Comparison of ENCODE assay signal across 24 cellular contexts in genomic region chr16:372584-372983, GRCh38.
"Had no signal": no experiment of that assay in that cellular context is flagged by ENCODE, and none has a peak within 500 bp of the region (broad histone marks: within the 10 kb centered on the region; RNA-seq: fewer than 3 reads in every experiment).

No MANE protein-coding gene starts in this region.

- H3K36me3 ChIP-seq: ovary had no signal

- H3K9me3 ChIP-seq: ovary, right atrium auricular region, sigmoid colon, suprapubic skin, thyroid gland had no signal

- H3K27ac ChIP-seq: foreskin keratinocyte, ovary, right atrium auricular region, sigmoid colon, skin epidermis, suprapubic skin, thyroid gland had no signal

- FAIRE-seq: colon, endothelial cell of umbilical vein, islet of Langerhans, urothelium cell line had no signal

- DNase-seq: dermis blood vessel endothelial cell; endodermal cell; erythroblast; foreskin keratinocyte; head of caudate nucleus; hippocampal formation; kidney glomerular epithelial cell; mammary epithelial cell; naive thymus-derived CD4-positive, alpha-beta T cell; nephron progenitor cell; stimulated activated CD4-positive, alpha-beta T cell treated with anti-CD3 and anti-CD28 coated beads, Interleukin-4, amount 100 ng/mL, for 1 hour; stimulated activated CD8-positive, alpha-beta memory T cell treated with anti-CD3 and anti-CD28 coated beads, Interleukin-4, amount 100 ng/mL, for 48 hours; stimulated activated naive CD8-positive, alpha-beta T cell treated with anti-CD3 and anti-CD28 coated beads, Interleukin-15, Interleukin-2, amounts not matched to agents 100 U/mL and 50 U/mL, for 24 hours; thyroid gland had no signal

- ATAC-seq: foreskin keratinocyte; naive thymus-derived CD4-positive, alpha-beta T cell; stimulated activated effector memory CD8-positive, alpha-beta T cell treated with anti-CD3 and anti-CD28 coated beads, Interleukin-12 subunit alpha, Interleukin-12 subunit beta, amount 100 ng/mL, for 72 hours; stimulated activated naive CD8-positive, alpha-beta T cell treated with anti-CD3 and anti-CD28 coated beads, Interleukin-15, Interleukin-2, amounts not matched to agents 100 U/mL and 50 U/mL, for 24 hours had no signal

- H3K27me3 ChIP-seq: foreskin keratinocyte, ovary, right atrium auricular region, sigmoid colon, suprapubic skin, thyroid gland had no signal

- H3K4me3 ChIP-seq: ovary, right atrium auricular region, sigmoid colon, skin epidermis, suprapubic skin, thyroid gland had no signal
